8 cellular contexts compared by ENCODE assay signal in the genomic region with DNA sequence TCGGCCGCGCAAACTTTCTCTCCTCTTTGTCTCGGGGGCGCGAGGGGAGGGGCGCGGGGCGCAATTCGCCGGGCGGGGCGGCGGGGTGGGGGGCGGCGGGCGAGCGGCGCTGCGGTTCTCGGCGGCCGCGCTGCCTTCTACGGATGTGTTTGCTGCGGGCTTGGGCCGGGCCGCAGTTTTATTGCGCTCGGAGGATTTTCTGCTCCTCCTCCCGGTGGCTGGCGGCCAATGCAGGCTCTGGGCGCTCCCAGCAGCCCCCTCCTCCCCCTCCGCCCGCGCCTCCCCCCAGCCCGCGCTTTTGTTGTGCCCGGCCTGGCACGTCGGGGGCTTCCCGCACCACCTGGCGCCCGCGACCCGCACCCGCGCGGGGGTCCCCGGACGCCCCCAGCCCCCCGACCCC. TPM values are rescaled to one million over a fixed set of nuclear protein-coding genes. Genes with fewer than 3 reads are reported as not detected.
A peak's percentile ranks its signal among the peaks of the same experiment; 100 is the strongest.
DNase-seq lines count a peak whose midpoint lies in the region; ATAC-seq and TF ChIP-seq lines count a peak whose summit lies in the region.

A gene with protein sequence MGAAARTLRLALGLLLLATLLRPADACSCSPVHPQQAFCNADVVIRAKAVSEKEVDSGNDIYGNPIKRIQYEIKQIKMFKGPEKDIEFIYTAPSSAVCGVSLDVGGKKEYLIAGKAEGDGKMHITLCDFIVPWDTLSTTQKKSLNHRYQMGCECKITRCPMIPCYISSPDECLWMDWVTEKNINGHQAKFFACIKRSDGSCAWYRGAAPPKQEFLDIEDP (minus strand): TSS at position 154 of the 400 bp plus-strand sequence. CDS start 299 bp downstream, outside the sequence.

- H3K4me1 Mint-ChIP-seq in activated naive CD8-positive, alpha-beta T cell treated with anti-CD3 and anti-CD28 coated beads, Interleukin-2, amount 50 U/mL, for 24 hours = peaks cover 11% of the 10 kb centered on the region

- no peaks in the 10 kb centered on the region for H3K36me3 Mint-ChIP-seq in activated naive CD8-positive, alpha-beta T cell treated with anti-CD3 and anti-CD28 coated beads, Interleukin-2, amount 50 U/mL, for 24 hours (ENCODE audit: low read depth)

- H3K4me1 ChIP-seq in cardiac muscle cell (ENCODE audit: low read depth) = peaks cover 6% of the 10 kb centered on the region
- H3K4me1 ChIP-seq in ovary (ENCODE audit: insufficient read depth) = peaks cover 31% of the 10 kb centered on the region
- H3K4me1 ChIP-seq in thoracic aorta (ENCODE audit: control insufficient read depth in 1 of 2, low read depth in 2 of 2) = peaks cover 25 to 56% of the 10 kb centered on the region in 2 donors

- intact Hi-C loops in ovary (cut with DNase I) = loop anchor here (2.0 to 10.0 kb wide), 3 partner anchors 42 to 50 kb away; partner anchors contain the start of gene LGALS3BP (in 2 of the 4)

- H3K4me3 Mint-ChIP-seq in activated naive CD8-positive, alpha-beta T cell treated with anti-CD3 and anti-CD28 coated beads, Interleukin-2, amount 50 U/mL, for 24 hours = peak within 1 kb of the TSS; percentile 54

- no peaks in the 10 kb centered on the region for H3K9me3 Mint-ChIP-seq in activated naive CD8-positive, alpha-beta T cell treated with anti-CD3 and anti-CD28 coated beads, Interleukin-2, amount 50 U/mL, for 24 hours

- no peak for TF ChIP-seq POLR2A in ovary (IDR thresholded peaks at IDR 0.05)

- TF ChIP-seq CTCF in cardiac muscle cell (IDR thresholded peaks at IDR 0.05; ENCODE audit: low read depth, low read length) (no peak), ovary (IDR thresholded peaks at IDR 0.05) (no peak), thoracic aorta (IDR thresholded peaks at IDR 0.05) (peak; percentile 16)

- no peak within 1 kb of the TSS for H3K27ac ChIP-seq in cardiac muscle cell
- peak within 1 kb of the TSS; percentile 95 to 98 for H3K27ac ChIP-seq in ovary
- H3K27ac ChIP-seq in thoracic aorta = peak within 1 kb of the TSS; percentile 97 to 100

- 0 to 1% (median 1%) methylated on average over 10 to 46 of the region's 52 CpGs for WGBS in ovary, 3 donors

- H3K27me3 Mint-ChIP-seq in activated naive CD8-positive, alpha-beta T cell treated with anti-CD3 and anti-CD28 coated beads, Interleukin-2, amount 50 U/mL, for 24 hours = peaks cover 16% of the 10 kb centered on the region

- no peaks in the 10 kb centered on the region for H3K36me3 ChIP-seq in cardiac muscle cell
- H3K36me3 ChIP-seq in ovary = no peaks in the 10 kb centered on the region
- H3K36me3 ChIP-seq in thoracic aorta = no peaks in the 10 kb centered on the region

- no peaks in the 10 kb centered on the region for H3K27me3 ChIP-seq in cardiac muscle cell
- no peaks in the 10 kb centered on the region for H3K27me3 ChIP-seq in ovary
- no peaks in the 10 kb centered on the region for H3K27me3 ChIP-seq in thoracic aorta (replicated peaks; ENCODE audit: insufficient read depth)

- TF ChIP-seq EP300 in ovary (IDR thresholded peaks at IDR 0.05) = no peak

- H3K9me3 ChIP-seq in cardiac muscle cell (ENCODE audit: low read depth) = no peaks in the 10 kb centered on the region
- H3K9me3 ChIP-seq in ovary = no peaks in the 10 kb centered on the region
- H3K9me3 ChIP-seq in thoracic aorta = no peaks in the 10 kb centered on the region

- peak; percentile 47 for DNase-seq in DMS 273 treated with DMSO at 0.1 percent for 48 hours (lab: John Stamatoyannopoulos, UW)
- DNase-seq in MV-4-11 (lab: John Stamatoyannopoulos, UW) = peak; percentile 48
- DNase-seq in SKM-1 (lab: John Stamatoyannopoulos, UW; ENCODE audit: unreplicated experiment) = peak; percentile 63
- peak; percentile 62 for DNase-seq in activated naive CD8-positive, alpha-beta T cell treated with anti-CD3 and anti-CD28 coated beads, Interleukin-2, amount 50 U/mL, for 24 hours
- DNase-seq in cardiac muscle cell (ENCODE audit: low read depth in 1 of 2, low spot score in 1 of 2) = peak; percentile 90 to 91
- peak; percentile 95 to 97 (median 95) for DNase-seq in ovary
- DNase-seq in thoracic aorta (ENCODE audit: low spot score) = peak; percentile 49

- ATAC-seq in activated naive CD8-positive, alpha-beta T cell treated with anti-CD3 and anti-CD28 coated beads, Interleukin-2, amount 50 U/mL, for 24 hours = peak; percentile 47
- peak; percentile 47 for ATAC-seq in thoracic aorta (ENCODE audit: insufficient number of reproducible peaks, low FRiP score, low read depth)
- ATAC-seq in GM19397 (IDR thresholded peaks at IDR 0.05; ENCODE audit: unreplicated experiment) = no peak

- H3K4me3 ChIP-seq in cardiac muscle cell (peak within 1 kb of the TSS; percentile 73), ovary (peak within 1 kb of the TSS; percentile 82), thoracic aorta (peak within 1 kb of the TSS; percentile 94)

- H3K27ac Mint-ChIP-seq in activated naive CD8-positive, alpha-beta T cell treated with anti-CD3 and anti-CD28 coated beads, Interleukin-2, amount 50 U/mL, for 24 hours = no peak within 1 kb of the TSS

RNA-seq across cellular contexts. Expression of the gene that starts here (rescaled TPM):
- total RNA-seq in cardiac muscle cell (22.0 and 25.8 TPM in 2 replicates), ovary (100 to 1,000 TPM; 221 to 854 (median 693) TPM), thoracic aorta (100 to 1,000 TPM; 475 to 619 TPM)
- polyA plus RNA-seq in cardiac muscle cell (4.2 and 5.9 TPM in 2 replicates), ovary (1,000 to 10,000 TPM in 1 of 2 donors, 100 to 1,000 TPM in 1; 542 to 1,422 TPM)

Comparison
In these comparisons a context has a peak if more than half of its experiments do, and no peak if none do; other contexts are left out.
1. RNA of the gene that starts here (polyA plus RNA-seq): 542 to 1,422 TPM in ovary; 4.2 to 5.9 TPM in cardiac muscle cell; every median in the first group is over 10 times any median in the second.
2. Peak in every context shown above with its lines, with median percentiles within 50 percentile points of each other: DNase-seq and H3K4me3 ChIP-seq.